ENCODE assay signal across 8 cellular contexts in the genomic region with DNA sequence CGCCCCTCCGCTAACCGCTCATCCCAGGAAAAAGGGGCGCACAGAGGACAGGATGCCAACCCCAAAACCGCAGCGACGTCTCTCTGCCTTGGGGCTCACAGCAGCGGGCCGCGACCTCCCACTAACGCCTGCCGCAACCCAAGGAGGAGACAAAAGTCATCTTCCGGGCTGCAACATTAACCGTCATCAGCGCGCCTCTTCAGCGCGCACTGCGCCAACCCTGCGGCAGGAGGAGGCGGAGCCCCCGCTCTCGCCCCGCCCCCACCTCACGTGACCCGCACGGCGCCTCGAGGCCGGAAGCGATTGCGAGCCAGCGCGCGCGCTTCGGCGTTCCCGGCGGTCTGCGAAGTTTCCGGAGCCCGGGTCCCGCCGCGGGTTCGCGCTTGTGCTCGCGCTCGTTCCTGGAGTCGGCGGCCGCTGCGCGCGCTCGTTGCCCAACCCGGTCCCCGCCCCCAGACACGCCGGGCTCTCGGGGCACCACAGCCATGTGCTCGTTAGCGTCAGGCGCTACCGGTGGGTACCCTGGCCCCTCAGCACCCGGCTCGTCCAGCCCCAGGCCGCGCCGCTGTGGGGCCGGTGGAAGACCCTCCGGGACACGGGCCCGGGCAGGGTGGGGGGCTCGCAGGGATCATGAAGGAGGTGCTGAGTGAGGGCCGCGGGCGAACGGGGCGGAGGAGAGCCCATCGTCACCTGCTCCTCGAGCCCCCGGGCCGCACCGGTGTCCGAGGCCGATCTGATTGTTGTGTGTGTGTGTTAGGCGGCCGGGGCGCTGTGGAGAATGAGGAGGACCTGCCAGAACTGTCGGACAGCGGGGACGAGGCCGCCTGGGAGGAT. TPM values are rescaled to one million over a fixed set of nuclear protein-coding genes. Genes with fewer than 3 reads are reported as not detected.
A peak's percentile ranks its signal among the peaks of the same experiment; 100 is the strongest.
DNase-seq lines count a peak whose midpoint lies in the region; ATAC-seq and TF ChIP-seq lines count a peak whose summit lies in the region.

A gene (plus strand): TSS at position 455 of the 834 bp plus-strand sequence. CDS start 31 bp downstream, at position 486.

- no peaks in the 10 kb centered on the region for H3K9me3 ChIP-seq in parathyroid adenoma (ENCODE audit: control insufficient read depth, low read length)
- H3K9me3 ChIP-seq in tibial artery, result no peaks in the 10 kb centered on the region

- peaks cover 36% of the 10 kb centered on the region for H3K36me3 Mint-ChIP-seq in activated naive CD8-positive, alpha-beta T cell treated with anti-CD3 and anti-CD28 coated beads, Interleukin-2, amount 50 U/mL, for 24 hours (ENCODE audit: low read depth)

- H2AFZ ChIP-seq in parathyroid adenoma, result peak within 1 kb of the TSS; percentile 97

- H3K27me3 ChIP-seq in parathyroid adenoma (ENCODE audit: control insufficient read depth, insufficient read depth, low read length) (no peaks in the 10 kb centered on the region), tibial artery (no peaks in the 10 kb centered on the region)

- H3K36me3 ChIP-seq in parathyroid adenoma (ENCODE audit: control insufficient read depth, insufficient read depth, low read length) (no peaks in the 10 kb centered on the region), tibial artery (peaks cover 12 to 18% (median 15%) of the 10 kb centered on the region in 3 donors)

- TF ChIP-seq CTCF in GM13976 (IDR thresholded peaks at IDR 0.05; ENCODE audit: borderline replicate concordance, control extremely low read depth, extremely low read depth, insufficient read depth, missing control alignments) (no peak), parathyroid adenoma (IDR thresholded peaks at IDR 0.05) (no peak), tibial artery (IDR thresholded peaks at IDR 0.05) (peak in 1 of 2 experiments; percentile 97)

- H3K27ac Mint-ChIP-seq in activated naive CD8-positive, alpha-beta T cell treated with anti-CD3 and anti-CD28 coated beads, Interleukin-2, amount 50 U/mL, for 24 hours, result peak within 1 kb of the TSS; percentile 98

- no peaks in the 10 kb centered on the region for H3K9me3 Mint-ChIP-seq in activated naive CD8-positive, alpha-beta T cell treated with anti-CD3 and anti-CD28 coated beads, Interleukin-2, amount 50 U/mL, for 24 hours

- H3K4me3 ChIP-seq in parathyroid adenoma (ENCODE audit: low read depth, low read length), result peak within 1 kb of the TSS; percentile 87
- peak within 1 kb of the TSS; percentile 76 to 90 for H3K4me3 ChIP-seq in tibial artery

- H3K27me3 Mint-ChIP-seq in activated naive CD8-positive, alpha-beta T cell treated with anti-CD3 and anti-CD28 coated beads, Interleukin-2, amount 50 U/mL, for 24 hours, result no peaks in the 10 kb centered on the region

- ATAC-seq in HG02852 (IDR thresholded peaks at IDR 0.05; ENCODE audit: unreplicated experiment), result peak; percentile 80
- ATAC-seq in activated naive CD8-positive, alpha-beta T cell treated with anti-CD3 and anti-CD28 coated beads, Interleukin-2, amount 50 U/mL, for 24 hours, result peak; percentile 93
- ATAC-seq in Right ventricle myocardium superior (ENCODE audit: poor library complexity), result peak; percentile 98

- H3K9ac ChIP-seq in parathyroid adenoma, result peak within 1 kb of the TSS; percentile 28

- in situ Hi-C loops in GM13976 (cut with MboI; ENCODE audit: low sequenced_read_pairs, unreplicated experiment), result loop anchor here (10.0 kb wide), 1 partner anchor 217 kb away; no protein-coding TSS in a partner anchor

- no peaks in the 10 kb centered on the region for H3K79me2 ChIP-seq in parathyroid adenoma

- DNase-seq in GM13976 (ENCODE audit: low spot score) (peak; percentile 97), NCI-H1436 (lab: John Stamatoyannopoulos, UW) (peak; percentile 94), SW480 (ENCODE audit: low spot score) (peak; percentile 95), Right ventricle myocardium superior (peak; percentile 97), tibial artery (peak; percentile 92 to 97)
- peak; percentile 97 for DNase-seq in activated naive CD8-positive, alpha-beta T cell treated with anti-CD3 and anti-CD28 coated beads, Interleukin-2, amount 50 U/mL, for 24 hours

- H3K4me1 ChIP-seq in parathyroid adenoma (no peaks in the 10 kb centered on the region), tibial artery (peaks cover 0 to 19% (median 13%) of the 10 kb centered on the region in 4 donors)

- H3K4me3 Mint-ChIP-seq in activated naive CD8-positive, alpha-beta T cell treated with anti-CD3 and anti-CD28 coated beads, Interleukin-2, amount 50 U/mL, for 24 hours, result peak within 1 kb of the TSS; percentile 94

- intact Hi-C loops in Right ventricle myocardium superior (cut with DNase I), result loop anchor here (5.0 kb wide), 1 partner anchor 225 kb away; no protein-coding TSS in a partner anchor
- intact Hi-C loops in tibial artery (cut with DNase I; ENCODE audit: low total_unique reads), result no loop called here

- H3K27ac ChIP-seq in parathyroid adenoma, result peak within 1 kb of the TSS; percentile 85
- H3K27ac ChIP-seq in tibial artery, result peak within 1 kb of the TSS; percentile 85 to 87

- peaks cover 41% of the 10 kb centered on the region for H3K4me1 Mint-ChIP-seq in activated naive CD8-positive, alpha-beta T cell treated with anti-CD3 and anti-CD28 coated beads, Interleukin-2, amount 50 U/mL, for 24 hours

- peak within 1 kb of the TSS; percentile 92 for H3K4me2 ChIP-seq in parathyroid adenoma (ENCODE audit: low read length)

RNA-seq across cellular contexts. Expression of the gene that starts here (rescaled TPM):
- total RNA-seq in Right ventricle myocardium superior, result 13.3 TPM

Comparison
In these comparisons a context has a peak if more than half of its experiments do, and no peak if none do; other contexts are left out.
1. Peak in every context shown above with its lines: DNase-seq, ATAC-seq, H3K4me3 ChIP-seq and H3K27ac ChIP-seq.